In the genomic region with DNA sequence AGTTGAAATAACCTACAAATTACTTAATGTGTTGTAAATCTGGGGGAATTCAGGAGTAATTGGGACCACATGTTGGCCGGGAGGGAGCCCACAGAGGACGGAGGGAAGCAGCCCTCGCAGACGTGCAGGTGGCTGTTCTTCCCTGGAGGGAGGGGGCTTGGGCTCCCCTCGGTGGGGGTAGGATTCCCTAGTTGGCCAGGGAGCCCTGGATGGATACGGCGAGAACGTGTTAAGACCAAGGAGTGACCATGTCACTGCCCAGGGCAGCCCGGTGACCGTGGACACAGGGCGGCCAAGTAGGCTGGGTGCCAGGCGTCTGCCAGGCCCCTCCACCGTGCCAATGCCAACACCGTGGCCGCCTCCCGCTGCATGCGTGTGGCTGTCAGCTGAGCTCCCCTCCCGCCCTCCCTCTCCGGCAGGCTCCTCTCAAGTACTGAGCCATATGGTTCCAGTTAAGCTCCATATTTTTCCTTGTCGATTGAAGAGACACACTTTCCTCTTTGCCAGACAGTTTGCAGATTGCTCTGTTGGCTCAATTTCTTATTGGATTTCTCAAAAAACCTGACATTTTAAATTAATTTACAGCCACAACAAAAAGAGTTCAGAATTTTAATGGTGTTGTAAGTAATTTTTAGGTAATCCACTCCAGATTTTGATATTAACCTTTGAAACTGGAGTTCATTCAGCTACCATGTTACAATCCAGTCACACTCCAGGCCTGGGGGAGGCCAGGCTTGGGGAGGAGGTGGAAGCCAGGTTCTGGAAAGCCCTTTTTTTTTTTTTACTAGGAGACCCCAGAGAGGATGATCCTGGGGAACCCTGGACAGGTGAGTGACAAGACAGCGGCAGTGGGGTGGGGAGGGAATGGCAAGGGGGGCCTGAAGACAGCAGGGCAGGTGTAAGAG, we compare ENCODE assay signal across 10 cellular contexts.
DNase-seq lines count a peak whose midpoint lies in the region; ATAC-seq and TF ChIP-seq lines count a peak whose summit lies in the region.
"Had no signal": no experiment of that assay in that cellular context is flagged by ENCODE, and none has a peak within 500 bp of the region (broad histone marks: within the 10 kb centered on the region; RNA-seq: fewer than 3 reads in every experiment).

No MANE protein-coding gene starts in this region.

- CTCF ChIA-PET in AG04449 (lab: Yijun Ruan, JAX), result interaction anchor here (2.2 kb wide), 1 partner anchor 218 kb away, joined by 7 read pairs; no protein-coding TSS in a partner anchor
- CTCF ChIA-PET in CD4-positive, alpha-beta T cell (lab: Charles Lee), result no interaction called here

- no peaks in the 10 kb centered on the region for H3K27me3 ChIP-seq in lower lobe of right lung (ENCODE audit: low read depth)
- no peaks in the 10 kb centered on the region for H3K27me3 ChIP-seq in CD4-positive, alpha-beta T cell (ENCODE audit: control insufficient read depth, insufficient read depth, low read length)

- no peak overlapping the region for H3K4me3 ChIP-seq in AG04449 (ENCODE audit: low read depth, low read length)
- H3K4me3 ChIP-seq in astrocyte of the cerebellum (ENCODE audit: low read depth, low read length), result no peak overlapping the region
- no peak overlapping the region for H3K4me3 ChIP-seq in lower lobe of right lung

- no peaks in the 10 kb centered on the region for H3K4me1 Mint-ChIP-seq in activated T-cell treated with anti-CD3 and anti-CD28 coated beads, Interleukin-2, amount 50 U/mL, for 24 hours (ENCODE audit: low read depth)
- no peaks in the 10 kb centered on the region for H3K4me1 Mint-ChIP-seq in CD4-positive, alpha-beta T cell (ENCODE audit: low read depth)
- H3K4me1 Mint-ChIP-seq: activated CD4-positive, alpha-beta T cell treated with anti-CD3 and anti-CD28 coated beads for 36 hours; CD4-positive, CD25-positive, alpha-beta regulatory T cell had no signal

- H3K9me3 Mint-ChIP-seq in activated T-cell treated with anti-CD3 and anti-CD28 coated beads, Interleukin-2, amount 50 U/mL, for 24 hours, result no peaks in the 10 kb centered on the region
- no peaks in the 10 kb centered on the region for H3K9me3 Mint-ChIP-seq in CD4-positive, alpha-beta T cell
- H3K9me3 Mint-ChIP-seq: CD4-positive, CD25-positive, alpha-beta regulatory T cell had no signal

- no peaks in the 10 kb centered on the region for H3K27me3 Mint-ChIP-seq in activated T-cell treated with anti-CD3 and anti-CD28 coated beads, Interleukin-2, amount 50 U/mL, for 24 hours
- H3K27me3 Mint-ChIP-seq in CD4-positive, alpha-beta T cell, result no peaks in the 10 kb centered on the region
- H3K27me3 Mint-ChIP-seq: activated CD4-positive, alpha-beta T cell treated with anti-CD3 and anti-CD28 coated beads for 36 hours had no signal

- H3K4me1 ChIP-seq in lower lobe of right lung, result peaks cover 39% of the 10 kb centered on the region

- POLR2A ChIA-PET in AG04449 (lab: Yijun Ruan, JAX), result no interaction called here
- POLR2A ChIA-PET in CD4-positive, alpha-beta T cell (lab: Charles Lee), result no interaction called here

- H3K36me3 ChIP-seq in lower lobe of right lung, result no peaks in the 10 kb centered on the region

- H3K27ac ChIP-seq in lower lobe of right lung, result peak overlapping the region; percentile 90
- H3K27ac ChIP-seq in CD4-positive, alpha-beta T cell (ENCODE audit: low read depth, low read length), result no peak overlapping the region

- peak; percentile 2 for DNase-seq in AG04449 (ENCODE audit: low read depth, low spot score)
- DNase-seq in M059J (ENCODE audit: low read depth), result peak; percentile 50
- peak; percentile 13 for DNase-seq in astrocyte of the cerebellum (ENCODE audit: low read depth)
- peak; percentile 80 for DNase-seq in lower lobe of right lung
- DNase-seq in activated T-cell treated with anti-CD3 and anti-CD28 coated beads, Interleukin-2, amount 50 U/mL, for 24 hours, result no peak
- no peak for DNase-seq in LoVo (ENCODE audit: low spot score)
- no peak for DNase-seq in CD4-positive, alpha-beta T cell
- DNase-seq: activated CD4-positive, alpha-beta T cell treated with anti-CD3 and anti-CD28 coated beads for 36 hours; CD4-positive, CD25-positive, alpha-beta regulatory T cell had no signal

- no peak overlapping the region for H3K27ac Mint-ChIP-seq in activated T-cell treated with anti-CD3 and anti-CD28 coated beads, Interleukin-2, amount 50 U/mL, for 24 hours
- H3K27ac Mint-ChIP-seq in CD4-positive, alpha-beta T cell, result no peak overlapping the region
- H3K27ac Mint-ChIP-seq: activated CD4-positive, alpha-beta T cell treated with anti-CD3 and anti-CD28 coated beads for 36 hours; CD4-positive, CD25-positive, alpha-beta regulatory T cell had no signal

- H3K9me3 ChIP-seq in lower lobe of right lung, result no peaks in the 10 kb centered on the region
- no peaks in the 10 kb centered on the region for H3K9me3 ChIP-seq in CD4-positive, alpha-beta T cell (ENCODE audit: control insufficient read depth, low read length)

- peak; percentile 59 for ATAC-seq in lower lobe of right lung
- no peak for ATAC-seq in CD4-positive, alpha-beta T cell (ENCODE audit: poor library complexity)
- no peak for ATAC-seq in HG03135 (IDR thresholded peaks at IDR 0.05; ENCODE audit: unreplicated experiment)
- ATAC-seq: activated CD4-positive, alpha-beta T cell treated with anti-CD3 and anti-CD28 coated beads for 36 hours had no signal

- intact Hi-C loops in lower lobe of right lung (cut with DNase I), result no loop called here
- intact Hi-C loops in CD4-positive, alpha-beta T cell (cut with DNase I, micrococcal nuclease), result no loop called here

- TF ChIP-seq CTCF in AG04449 (IDR thresholded peaks at IDR 0.05; ENCODE audit: insufficient read depth, low read length, missing control alignments) (no peak), astrocyte of the cerebellum (IDR thresholded peaks at IDR 0.05; ENCODE audit: low read depth, low read length, missing control alignments) (no peak), lower lobe of right lung (IDR thresholded peaks at IDR 0.05) (no peak)
- TF ChIP-seq CTCF in CD4-positive, alpha-beta T cell (IDR thresholded peaks at IDR 0.05), result no peak

- in situ Hi-C loops in astrocyte of the cerebellum (cut with HindIII; ENCODE audit: low sequenced_read_pairs), result no loop called here

- no peak overlapping the region for H3K4me3 Mint-ChIP-seq in activated T-cell treated with anti-CD3 and anti-CD28 coated beads, Interleukin-2, amount 50 U/mL, for 24 hours
- H3K4me3 Mint-ChIP-seq in CD4-positive, alpha-beta T cell, result no peak overlapping the region
- H3K4me3 Mint-ChIP-seq: activated CD4-positive, alpha-beta T cell treated with anti-CD3 and anti-CD28 coated beads for 36 hours; CD4-positive, CD25-positive, alpha-beta regulatory T cell had no signal

- no peaks in the 10 kb centered on the region for H3K36me3 Mint-ChIP-seq in activated T-cell treated with anti-CD3 and anti-CD28 coated beads, Interleukin-2, amount 50 U/mL, for 24 hours (ENCODE audit: low read depth)
- H3K36me3 Mint-ChIP-seq in CD4-positive, alpha-beta T cell (ENCODE audit: low read depth), result no peaks in the 10 kb centered on the region
- H3K36me3 Mint-ChIP-seq: CD4-positive, CD25-positive, alpha-beta regulatory T cell had no signal

Comparison
In these comparisons a context has a peak if more than half of its experiments do, and no peak if none do; other contexts are left out.
1. DNase-seq: peak in AG04449 (single experiment), M059J (single experiment), astrocyte of the cerebellum (single experiment) and lower lobe of right lung (single experiment); none in activated T-cell treated with anti-CD3 and anti-CD28 coated beads, Interleukin-2, amount 50 U/mL, for 24 hours (single experiment), LoVo (single experiment) and CD4-positive, alpha-beta T cell (0 of 10).
2. ATAC-seq: peak in lower lobe of right lung (2 of 2); none in CD4-positive, alpha-beta T cell (single experiment) and HG03135 (single experiment).